ENCODE assay signal across 12 cellular contexts in the genomic region with DNA sequence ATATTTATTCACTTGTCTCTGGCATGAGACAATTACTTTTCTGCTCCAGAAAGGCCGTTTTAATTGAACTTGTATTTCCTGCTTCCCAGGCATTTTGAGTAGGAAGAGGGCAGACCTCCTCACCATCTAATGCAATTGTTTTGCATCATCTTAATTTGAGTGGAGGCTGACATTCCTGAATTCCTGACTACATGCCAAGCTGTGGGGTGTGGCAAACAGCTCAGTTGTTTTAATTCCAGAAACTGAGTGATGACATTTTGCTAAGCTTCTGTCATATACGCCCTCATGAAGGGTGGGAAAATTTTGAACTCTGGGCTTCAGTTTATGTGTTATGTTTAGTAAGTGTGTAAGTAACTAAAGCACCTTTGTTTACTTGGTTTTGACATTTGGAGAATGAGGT.
DNase-seq lines count a peak whose midpoint lies in the region; ATAC-seq, FAIRE-seq and TF ChIP-seq lines count a peak whose summit lies in the region.
"Had no signal": no experiment of that assay in that cellular context is flagged by ENCODE, and none has a peak within 500 bp of the region (broad histone marks: within the 10 kb centered on the region; RNA-seq: fewer than 3 reads in every experiment).

No MANE protein-coding gene starts in this region.

- TF ChIP-seq CTCF in bronchial epithelial cell (IDR thresholded peaks at IDR 0.05; ENCODE audit: insufficient read depth, low read length, severe bottlenecking) (no peak), keratinocyte (optimal IDR thresholded peaks at IDR 0.05 in 1 of 3, IDR thresholded peaks at IDR 0.05 in 1 of 3, conservative IDR thresholded peaks at IDR 0.05 in 1 of 3; ENCODE audit: extremely low read depth in 1 of 3, insufficient read depth in 2 of 3, low read length in 3 of 3) (no peak), MM.1S (IDR thresholded peaks at IDR 0.05; ENCODE audit: low read length) (no peak)

- H3K9ac ChIP-seq in keratinocyte (ENCODE audit: control insufficient read depth, extremely low read depth, insufficient read depth, low read length) (no peak overlapping the region), MM.1S (ENCODE audit: low read length) (no peak overlapping the region)

- H3K27me3 ChIP-seq in bronchial epithelial cell (ENCODE audit: control insufficient read depth, insufficient read depth, low read length) = no peaks in the 10 kb centered on the region
- H3K27me3 ChIP-seq in keratinocyte (ENCODE audit: control insufficient read depth, extremely low read depth, insufficient read depth, low read length) = no peaks in the 10 kb centered on the region
- no peaks in the 10 kb centered on the region for H3K27me3 ChIP-seq in MM.1S (replicated peaks; ENCODE audit: insufficient read depth, low read length)
- H3K27me3 ChIP-seq: gastroesophageal sphincter, right atrium auricular region had no signal

- H3K9me2 ChIP-seq in MM.1S (replicated peaks; ENCODE audit: insufficient read depth, low read length) = no peaks in the 10 kb centered on the region

- H3K27ac ChIP-seq in keratinocyte (ENCODE audit: control insufficient read depth, insufficient read depth, low read length) = no peak overlapping the region
- H3K27ac ChIP-seq in MM.1S (ENCODE audit: low read length) = no peak overlapping the region
- H3K27ac ChIP-seq: gastroesophageal sphincter, right atrium auricular region had no signal

- no peak overlapping the region for H3K27ac Mint-ChIP-seq in T-helper 2 cell treated with Interferon-gamma antibody and Interleukin-4, amounts not matched to agents 5 μg/mL and 100 μg/mL, for 36 hours
- H3K27ac Mint-ChIP-seq: memory B cell had no signal

- no peaks in the 10 kb centered on the region for H3K36me3 ChIP-seq in bronchial epithelial cell (ENCODE audit: control insufficient read depth, insufficient read depth, low read length)
- H3K36me3 ChIP-seq in keratinocyte (ENCODE audit: control insufficient read depth in 2 of 2, extremely low read depth in 1 of 2, insufficient read depth in 2 of 2, low read length in 2 of 2) = no peaks in the 10 kb centered on the region
- H3K36me3 ChIP-seq in MM.1S (replicated peaks; ENCODE audit: insufficient read depth, low read length) = no peaks in the 10 kb centered on the region
- H3K36me3 ChIP-seq: gastroesophageal sphincter, right atrium auricular region had no signal

- H3K4me2 ChIP-seq in keratinocyte (ENCODE audit: control insufficient read depth, extremely low read depth, insufficient read depth, low read depth, low read length) = peak overlapping the region; percentile 55
- no peak overlapping the region for H3K4me2 ChIP-seq in MM.1S (ENCODE audit: low read depth, low read length)

- no peaks in the 10 kb centered on the region for H3K27me3 Mint-ChIP-seq in T-helper 2 cell treated with Interferon-gamma antibody and Interleukin-4, amounts not matched to agents 5 μg/mL and 100 μg/mL, for 36 hours (ENCODE audit: low read depth)

- in situ Hi-C loops in ACHN (cut with HindIII; ENCODE audit: low pct_ligation_motif_present, low pct_unique_long_range_greater_than_20kb, low sequenced_read_pairs) = no loop called here

- no peak for ATAC-seq in GM19324 (IDR thresholded peaks at IDR 0.05; ENCODE audit: low FRiP score, unreplicated experiment)
- ATAC-seq in HG03460 (IDR thresholded peaks at IDR 0.05; ENCODE audit: unreplicated experiment) = no peak
- ATAC-seq: gastroesophageal sphincter had no signal

- dilution Hi-C loops in keratinocyte (cut with MboI; ENCODE audit: extremely low pct_ligation_motif_present, low sequenced_read_pairs) = no loop called here

- H3K9me3 Mint-ChIP-seq in T-helper 2 cell treated with Interferon-gamma antibody and Interleukin-4, amounts not matched to agents 5 μg/mL and 100 μg/mL, for 36 hours = no peaks in the 10 kb centered on the region
- H3K9me3 Mint-ChIP-seq: memory B cell had no signal

- H4K20me1 ChIP-seq in keratinocyte (ENCODE audit: control insufficient read depth, extremely low read depth, insufficient read depth, low read length) (no peaks in the 10 kb centered on the region), MM.1S (ENCODE audit: insufficient read depth, low read length) (no peaks in the 10 kb centered on the region)

- H3K4me3 Mint-ChIP-seq in T-helper 2 cell treated with Interferon-gamma antibody and Interleukin-4, amounts not matched to agents 5 μg/mL and 100 μg/mL, for 36 hours = no peak overlapping the region
- H3K4me3 Mint-ChIP-seq: memory B cell had no signal

- peaks cover 3% of the 10 kb centered on the region for H3K4me1 ChIP-seq in keratinocyte (ENCODE audit: control insufficient read depth, extremely low read depth, insufficient read depth, low read length)
- H3K4me1 ChIP-seq in MM.1S (ENCODE audit: low read length) = no peaks in the 10 kb centered on the region
- H3K4me1 ChIP-seq: gastroesophageal sphincter, right atrium auricular region had no signal

- H3K4me1 Mint-ChIP-seq in T-helper 2 cell treated with Interferon-gamma antibody and Interleukin-4, amounts not matched to agents 5 μg/mL and 100 μg/mL, for 36 hours (ENCODE audit: low read depth) = no peaks in the 10 kb centered on the region
- H3K4me1 Mint-ChIP-seq: memory B cell had no signal

- DNase-seq in ACHN (peak; percentile 11), HS-27A (ENCODE audit: low read depth) (peak; percentile 94), bronchial epithelial cell (ENCODE audit: low read depth) (peak; percentile 90), keratinocyte (ENCODE audit: low read depth, low spot score) (no peak), MM.1S (no peak)
- DNase-seq in T-helper 2 cell treated with Interferon-gamma antibody and Interleukin-4, amounts not matched to agents 5 μg/mL and 100 μg/mL, for 36 hours (ENCODE audit: low spot score) = no peak
- DNase-seq: amniotic stem cell had no signal

- no peaks in the 10 kb centered on the region for H3K9me1 ChIP-seq in keratinocyte (ENCODE audit: control insufficient read depth, extremely low read depth, insufficient read depth, low read length)

- H2AFZ ChIP-seq in keratinocyte (ENCODE audit: control insufficient read depth, low read length) = no peak overlapping the region
- H2AFZ ChIP-seq in MM.1S (ENCODE audit: low read length) = no peak overlapping the region

- H3K4me3 ChIP-seq in bronchial epithelial cell (ENCODE audit: low read depth, low read length) (no peak overlapping the region), keratinocyte (ENCODE audit: control insufficient read depth in 2 of 3, extremely low read depth in 1 of 3, insufficient read depth in 2 of 3, low read depth in 1 of 3, low read length in 3 of 3) (no peak overlapping the region), MM.1S (ENCODE audit: low read length) (no peak overlapping the region)
- H3K4me3 ChIP-seq: gastroesophageal sphincter, right atrium auricular region had no signal

- no peaks in the 10 kb centered on the region for H3K79me2 ChIP-seq in keratinocyte (ENCODE audit: control insufficient read depth, insufficient read depth, low read length)
- H3K79me2 ChIP-seq in MM.1S (ENCODE audit: low read length) = no peaks in the 10 kb centered on the region

- no peaks in the 10 kb centered on the region for H3K36me3 Mint-ChIP-seq in T-helper 2 cell treated with Interferon-gamma antibody and Interleukin-4, amounts not matched to agents 5 μg/mL and 100 μg/mL, for 36 hours (ENCODE audit: low read depth)
- H3K36me3 Mint-ChIP-seq: memory B cell had no signal

- H3F3A ChIP-seq in MM.1S (ENCODE audit: insufficient read depth, low read length) = no peaks in the 10 kb centered on the region

- FAIRE-seq in bronchial epithelial cell (lab: Jason Lieb, UNC) (no peak), keratinocyte (lab: Jason Lieb, UNC) (no peak)

- H3K9me3 ChIP-seq in keratinocyte (ENCODE audit: control insufficient read depth, low read depth, low read length) (no peaks in the 10 kb centered on the region), MM.1S (replicated peaks; ENCODE audit: insufficient read depth, low read length) (no peaks in the 10 kb centered on the region)
- H3K9me3 ChIP-seq: gastroesophageal sphincter, right atrium auricular region had no signal

Comparison
In these comparisons a context has a peak if more than half of its experiments do, and no peak if none do; other contexts are left out.
1. DNase-seq: peak in ACHN (single experiment), HS-27A (single experiment) and bronchial epithelial cell (single experiment); none in keratinocyte (single experiment), T-helper 2 cell treated with Interferon-gamma antibody and Interleukin-4, amounts not matched to agents 5 μg/mL and 100 μg/mL, for 36 hours (single experiment) and MM.1S (single experiment).